18 cellular contexts compared by ENCODE assay signal in the genomic region with DNA sequence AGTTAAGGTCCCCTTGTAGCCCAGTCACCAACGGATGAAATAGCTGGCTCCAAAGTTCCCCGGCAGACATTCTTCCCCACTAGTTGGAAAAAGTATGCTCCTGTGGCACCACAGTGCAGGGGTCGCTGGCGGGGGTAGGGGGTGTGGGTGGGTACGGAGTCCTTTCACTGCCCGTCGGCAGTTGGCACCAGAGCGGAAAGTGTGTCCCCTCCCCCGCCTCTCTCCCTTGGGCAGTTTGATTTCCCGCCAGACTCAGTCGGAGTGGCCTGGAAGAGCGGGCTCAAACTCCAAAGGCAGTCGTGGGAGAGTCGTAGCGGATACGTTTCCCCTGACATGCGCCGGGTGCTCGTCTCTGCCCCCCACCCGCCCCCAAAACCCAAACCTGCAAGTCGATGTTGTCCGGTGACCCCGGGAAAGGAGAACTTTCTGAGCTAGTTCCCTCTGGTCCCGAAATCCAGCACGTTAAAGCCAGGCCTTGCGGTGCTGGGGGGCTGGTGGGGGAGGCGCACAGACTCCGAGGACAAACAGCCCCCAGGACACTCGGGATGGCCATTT. TPM values are rescaled to one million over a fixed set of nuclear protein-coding genes. Genes with fewer than 3 reads are reported as not detected.
DNase-seq lines count a peak whose midpoint lies in the region; ATAC-seq and TF ChIP-seq lines count a peak whose summit lies in the region.
"Had no signal": no experiment of that assay in that cellular context is flagged by ENCODE, and none has a peak within 500 bp of the region (broad histone marks: within the 10 kb centered on the region; RNA-seq: fewer than 3 reads in every experiment).

No MANE protein-coding gene starts in this region.

- peak overlapping the region; percentile 35 for H3K27ac Mint-ChIP-seq in CD4-positive, alpha-beta T cell
- H3K27ac Mint-ChIP-seq in T-helper 17 cell = peak overlapping the region; percentile 75
- no peak overlapping the region for H3K27ac Mint-ChIP-seq in CD14-positive monocyte
- no peak overlapping the region for H3K27ac Mint-ChIP-seq in natural killer cell

- no peak overlapping the region for H3K27ac ChIP-seq in CD4-positive, alpha-beta T cell (ENCODE audit: low read depth, low read length)
- H3K27ac ChIP-seq: epithelial cell of prostate, Peyer's patch, psoas muscle, spleen, stomach had no signal

- peaks cover 78% of the 10 kb centered on the region for H3K4me1 Mint-ChIP-seq in CD4-positive, alpha-beta T cell (ENCODE audit: low read depth)
- H3K4me1 Mint-ChIP-seq in T-helper 17 cell (peaks cover 26% of the 10 kb centered on the region), CD14-positive monocyte (peaks cover 20% of the 10 kb centered on the region), natural killer cell (peaks cover 16 to 35% of the 10 kb centered on the region in 2 donors)

- intact Hi-C loops in CD4-positive, alpha-beta T cell (cut with DNase I, micrococcal nuclease) = loop anchor here (5.0 to 10.0 kb wide), 5 partner anchors 82 to 575 kb away; partner anchors contain the start of gene ANXA2 (in 1 of the 2)
- intact Hi-C loops in CD14-positive monocyte (cut with micrococcal nuclease) = no loop called here
- intact Hi-C loops in natural killer cell (cut with micrococcal nuclease) = no loop called here

- peaks cover 96% of the 10 kb centered on the region for H3K27me3 Mint-ChIP-seq in CD4-positive, alpha-beta T cell
- H3K27me3 Mint-ChIP-seq in T-helper 17 cell (peaks cover 97% of the 10 kb centered on the region), CD14-positive monocyte (ENCODE audit: low read depth in 3 of 3) (peaks cover 97 to 100% (median 97%) of the 10 kb centered on the region in 3 donors), natural killer cell (ENCODE audit: low read depth in 2 of 2) (peaks cover 84 to 89% of the 10 kb centered on the region in 2 donors)

- peaks cover 9% of the 10 kb centered on the region for H3K36me3 Mint-ChIP-seq in CD4-positive, alpha-beta T cell (ENCODE audit: low read depth)
- peaks cover 3% of the 10 kb centered on the region for H3K36me3 Mint-ChIP-seq in T-helper 17 cell (ENCODE audit: low read depth)
- H3K36me3 Mint-ChIP-seq in CD14-positive monocyte = peaks cover 0 to 9% of the 10 kb centered on the region in 2 donors
- H3K36me3 Mint-ChIP-seq in natural killer cell = no peaks in the 10 kb centered on the region

- ATAC-seq in CD4-positive, alpha-beta T cell (ENCODE audit: poor library complexity) = no peak
- ATAC-seq in T-helper 17 cell (no peak), natural killer cell (no peak)
- ATAC-seq: activated CD4-positive, CD25-positive, alpha-beta regulatory T cell treated with anti-CD3 and anti-CD28 coated beads, Interleukin-2, amount 50 U/mL, for 24 hours; psoas muscle had no signal

- H3K4me3 Mint-ChIP-seq in CD4-positive, alpha-beta T cell = no peak overlapping the region
- peak overlapping the region; percentile 19 for H3K4me3 Mint-ChIP-seq in T-helper 17 cell
- peak overlapping the region in 1 of 2 donors; percentile 78 for H3K4me3 Mint-ChIP-seq in CD14-positive monocyte
- no peak overlapping the region for H3K4me3 Mint-ChIP-seq in natural killer cell

- H3K9me3 ChIP-seq in CD4-positive, alpha-beta T cell (ENCODE audit: control insufficient read depth, low read length) = peaks cover 11% of the 10 kb centered on the region
- H3K9me3 ChIP-seq in T-helper 17 cell (ENCODE audit: control insufficient read depth, low read length, poor library complexity, severe bottlenecking) = peaks cover 14% of the 10 kb centered on the region
- no peaks in the 10 kb centered on the region for H3K9me3 ChIP-seq in iPS-18c (ENCODE audit: control insufficient read depth, insufficient read depth, low read length)
- H3K9me3 ChIP-seq: BE2C, psoas muscle had no signal

- POLR2A ChIA-PET in CD4-positive, alpha-beta T cell (lab: Charles Lee) = interaction anchor here (0.7 kb wide), 1 partner anchor 23 kb away, joined by 3 read pairs; no protein-coding TSS in a partner anchor

- H3K27me3 ChIP-seq in CD4-positive, alpha-beta T cell (ENCODE audit: control insufficient read depth, insufficient read depth, low read length) = peaks cover 100% of the 10 kb centered on the region

- CTCF ChIA-PET in CD4-positive, alpha-beta T cell (lab: Charles Lee) = no interaction called here

- peak overlapping the region; percentile 53 for H3K4me3 ChIP-seq in iPS-18c (ENCODE audit: insufficient read depth, low read depth, low read length)
- H3K4me3 ChIP-seq: Peyer's patch, psoas muscle, spleen, stomach had no signal

- peaks cover 8% of the 10 kb centered on the region for H3K9me3 Mint-ChIP-seq in CD4-positive, alpha-beta T cell
- H3K9me3 Mint-ChIP-seq in CD14-positive monocyte (peaks cover 0 to 35% (median 12%) of the 10 kb centered on the region in 7 donors), natural killer cell (no peaks in the 10 kb centered on the region)

- no peak for TF ChIP-seq CTCF in CD4-positive, alpha-beta T cell (IDR thresholded peaks at IDR 0.05)
- TF ChIP-seq CTCF in CD14-positive monocyte (IDR thresholded peaks at IDR 0.05) = no peak
- no peak for TF ChIP-seq CTCF in natural killer cell (IDR thresholded peaks at IDR 0.05)

- no peak for DNase-seq in CD4-positive, alpha-beta T cell
- DNase-seq in ELF-1 (ENCODE audit: low read depth, low spot score) = peak; percentile 43
- no peak for DNase-seq in T-helper 17 cell
- no peak for DNase-seq in CD14-positive monocyte (ENCODE audit: low spot score)
- DNase-seq in natural killer cell = no peak
- no peak for DNase-seq in Kasumi-1 (lab: John Stamatoyannopoulos, UW)
- DNase-seq: amniotic stem cell, BE2C, KG1, NCI-H1436, NCI-H510A, Peyer's patch, psoas muscle, spleen, stomach had no signal

RNA-seq across cellular contexts. Expression of gene FOXB1, which starts 4.5 kb away (rescaled TPM):
- total RNA-seq in CD4-positive, alpha-beta T cell = under 1 TPM; 0.14 to 0.19 TPM
- total RNA-seq in T-helper 17 cell (under 1 TPM; 0.21 to 0.22 TPM), natural killer cell (not detected)
- not detected for polyA plus RNA-seq in CD14-positive monocyte
- total RNA-seq: Peyer's patch, psoas muscle, stomach had no signal
- polyA plus RNA-seq: psoas muscle, stomach had no signal

Comparison
In these comparisons a context has a peak if more than half of its experiments do, and no peak if none do; other contexts are left out.
1. H3K27ac Mint-ChIP-seq: peak in CD4-positive, alpha-beta T cell (single experiment) and T-helper 17 cell (single experiment); none in CD14-positive monocyte (0 of 7) and natural killer cell (0 of 2).
2. intact Hi-C loops: an anchor here in CD4-positive, alpha-beta T cell (5.0 to 10.0 kb wide); none called in CD14-positive monocyte and natural killer cell.